Comparison of ENCODE assay signal across 26 cellular contexts in genomic region chr7:122767339-122767738, GRCh38.
"Had no signal": no experiment of that assay in that cellular context is flagged by ENCODE, and none has a peak within 500 bp of the region (broad histone marks: within the 10 kb centered on the region; RNA-seq: fewer than 3 reads in every experiment).

No MANE protein-coding gene starts in this region.

- H3K27me3 Mint-ChIP-seq: activated CD4-positive, alpha-beta T cell treated with anti-CD3 and anti-CD28 coated beads for 36 hours; activated CD4-positive, alpha-beta T cell treated with anti-CD3 and anti-CD28 coated beads, Interleukin-2, amount 10 ng/mL, durations not matched to agents 7 days and 5 days; activated T-cell treated with anti-CD3 and anti-CD28 coated beads, Interleukin-2, amount 50 U/mL, for 24 hours had no signal

- ATAC-seq: activated CD4-positive, alpha-beta T cell treated with anti-CD3 and anti-CD28 coated beads for 36 hours; activated CD4-positive, CD25-positive, alpha-beta regulatory T cell treated with anti-CD3 and anti-CD28 coated beads, Interleukin-2, amount 50 U/mL, for 24 hours; activated CD8-positive, alpha-beta T cell treated with anti-CD3 and anti-CD28 coated beads, Interleukin-2, amount 10 ng/mL, durations not matched to agents 7 days and 5 days; activated naive CD4-positive, alpha-beta T cell treated with anti-CD3 and anti-CD28 coated beads, Interleukin-2, amount 50 U/mL, for 72 hours; body of pancreas had no signal

- H3K4me1 Mint-ChIP-seq: activated CD4-positive, alpha-beta T cell treated with anti-CD3 and anti-CD28 coated beads for 36 hours; activated CD4-positive, alpha-beta T cell treated with anti-CD3 and anti-CD28 coated beads, Interleukin-2, amount 10 ng/mL, durations not matched to agents 7 days and 5 days had no signal

- H3K4me3 Mint-ChIP-seq: activated CD4-positive, alpha-beta T cell treated with anti-CD3 and anti-CD28 coated beads for 36 hours; activated CD4-positive, alpha-beta T cell treated with anti-CD3 and anti-CD28 coated beads, Interleukin-2, amount 10 ng/mL, durations not matched to agents 7 days and 5 days; activated CD8-positive, alpha-beta T cell treated with anti-CD3 and anti-CD28 coated beads, Interleukin-2, amount 10 ng/mL, durations not matched to agents 7 days and 5 days; activated naive CD4-positive, alpha-beta T cell treated with anti-CD3 and anti-CD28 coated beads for 36 hours; activated T-cell treated with anti-CD3 and anti-CD28 coated beads, Interleukin-2, amount 50 U/mL, for 24 hours; T-helper 1 cell treated with Interleukin-12 subunit alpha and Interleukin-12 subunit beta and Interleukin-4 antibody, amounts not matched to agents 30 μg/mL and 1 μg/mL, for 36 hours; T-helper 2 cell treated with Interferon-gamma antibody and Interleukin-4, amounts not matched to agents 5 μg/mL and 100 μg/mL, for 36 hours had no signal

- H3K27ac ChIP-seq: adrenal gland, body of pancreas, Peyer's patch, SJSA1 had no signal

- H3K36me3 ChIP-seq: adrenal gland, Peyer's patch, SJSA1 had no signal

- H3K27ac Mint-ChIP-seq: activated CD4-positive, alpha-beta T cell treated with anti-CD3 and anti-CD28 coated beads for 36 hours; activated CD4-positive, alpha-beta T cell treated with anti-CD3 and anti-CD28 coated beads, Interleukin-2, amount 10 ng/mL, durations not matched to agents 7 days and 5 days; activated CD8-positive, alpha-beta T cell treated with anti-CD3 and anti-CD28 coated beads, Interleukin-2, amount 10 ng/mL, durations not matched to agents 7 days and 5 days; activated naive CD4-positive, alpha-beta T cell treated with anti-CD3 and anti-CD28 coated beads for 36 hours; activated naive CD4-positive, alpha-beta T cell treated with anti-CD3 and anti-CD28 coated beads, Interleukin-2, amount 50 U/mL, for 72 hours; activated T-cell treated with anti-CD3 and anti-CD28 coated beads, Interleukin-2, amount 50 U/mL, for 24 hours; activated T-helper 2 cell treated with anti-CD3 and anti-CD28 coated beads, Interferon-gamma antibody, Interleukin-2, Interleukin-4, amounts not matched to agents 10 μg/mL and 5 μg/mL and 100 μg/mL, durations not matched to agents 14 hours and 24 hours and 36 hours; T-helper 1 cell treated with Interleukin-12 subunit alpha and Interleukin-12 subunit beta and Interleukin-4 antibody, amounts not matched to agents 30 μg/mL and 1 μg/mL, for 36 hours; T-helper 2 cell treated with Interferon-gamma antibody and Interleukin-4, amounts not matched to agents 5 μg/mL and 100 μg/mL, for 36 hours had no signal

- H3K9me3 Mint-ChIP-seq: activated CD4-positive, alpha-beta T cell treated with anti-CD3 and anti-CD28 coated beads, Interleukin-2, amount 10 ng/mL, durations not matched to agents 7 days and 5 days; activated T-cell treated with anti-CD3 and anti-CD28 coated beads, Interleukin-2, amount 50 U/mL, for 24 hours; activated T-helper 2 cell treated with anti-CD3 and anti-CD28 coated beads, Interferon-gamma antibody, Interleukin-2, Interleukin-4, amounts not matched to agents 10 μg/mL and 5 μg/mL and 100 μg/mL, durations not matched to agents 14 hours and 24 hours and 36 hours; T-helper 1 cell treated with Interleukin-12 subunit alpha and Interleukin-12 subunit beta and Interleukin-4 antibody, amounts not matched to agents 30 μg/mL and 1 μg/mL, for 36 hours; T-helper 2 cell treated with Interferon-gamma antibody and Interleukin-4, amounts not matched to agents 5 μg/mL and 100 μg/mL, for 36 hours had no signal

- H3K27me3 ChIP-seq: adrenal gland, body of pancreas, Peyer's patch, SJSA1 had no signal

- DNase-seq: activated CD4-positive, alpha-beta T cell treated with anti-CD3 and anti-CD28 coated beads for 36 hours; activated CD4-positive, alpha-beta T cell treated with anti-CD3 and anti-CD28 coated beads, Interleukin-2, amount 10 ng/mL, durations not matched to agents 7 days and 5 days; activated CD4-positive, alpha-beta T cell treated with anti-CD3 and anti-CD28 coated beads, Interleukin-2, amount 50 U/mL, for 48 hours; activated CD8-positive, alpha-beta T cell treated with anti-CD3 and anti-CD28 coated beads, Interleukin-2, amount 10 ng/mL, durations not matched to agents 7 days and 5 days; activated gamma-delta T cell; activated naive CD4-positive, alpha-beta T cell treated with anti-CD3 and anti-CD28 coated beads for 36 hours; activated T-cell treated with anti-CD3 and anti-CD28 coated beads, Interleukin-2, amount 50 U/mL, for 24 hours; adrenal gland; body of pancreas; central memory CD4-positive, alpha-beta T cell; NCI-H1105; NCI-H1417 treated with DMSO at 0.1 percent for 48 hours; NCI-H1694 treated with DMSO at 0.1 percent for 48 hours; NCI-H2029; NCI-H446 treated with DMSO at 0.1 percent for 48 hours; NCI-H524; Peyer's patch; RPMI8226; SHP77 treated with DMSO at 0.1 percent for 48 hours; SK-N-SH had no signal

- H3K36me3 Mint-ChIP-seq: activated naive CD4-positive, alpha-beta T cell treated with anti-CD3 and anti-CD28 coated beads, Interleukin-2, amount 50 U/mL, for 72 hours had no signal

- H3K4me3 ChIP-seq: adrenal gland, body of pancreas, Peyer's patch, SJSA1 had no signal

- H3K9me2 ChIP-seq: SK-N-SH had no signal

- H3K4me2 ChIP-seq: SK-N-SH had no signal

- H3K4me1 ChIP-seq: Peyer's patch, SJSA1 had no signal

- H3K9ac ChIP-seq: SK-N-SH had no signal

- H3K9me3 ChIP-seq: adrenal gland, body of pancreas, Peyer's patch, SJSA1, SK-N-SH had no signal
